ENCODE assay signal across 8 cellular contexts in the genomic region with DNA sequence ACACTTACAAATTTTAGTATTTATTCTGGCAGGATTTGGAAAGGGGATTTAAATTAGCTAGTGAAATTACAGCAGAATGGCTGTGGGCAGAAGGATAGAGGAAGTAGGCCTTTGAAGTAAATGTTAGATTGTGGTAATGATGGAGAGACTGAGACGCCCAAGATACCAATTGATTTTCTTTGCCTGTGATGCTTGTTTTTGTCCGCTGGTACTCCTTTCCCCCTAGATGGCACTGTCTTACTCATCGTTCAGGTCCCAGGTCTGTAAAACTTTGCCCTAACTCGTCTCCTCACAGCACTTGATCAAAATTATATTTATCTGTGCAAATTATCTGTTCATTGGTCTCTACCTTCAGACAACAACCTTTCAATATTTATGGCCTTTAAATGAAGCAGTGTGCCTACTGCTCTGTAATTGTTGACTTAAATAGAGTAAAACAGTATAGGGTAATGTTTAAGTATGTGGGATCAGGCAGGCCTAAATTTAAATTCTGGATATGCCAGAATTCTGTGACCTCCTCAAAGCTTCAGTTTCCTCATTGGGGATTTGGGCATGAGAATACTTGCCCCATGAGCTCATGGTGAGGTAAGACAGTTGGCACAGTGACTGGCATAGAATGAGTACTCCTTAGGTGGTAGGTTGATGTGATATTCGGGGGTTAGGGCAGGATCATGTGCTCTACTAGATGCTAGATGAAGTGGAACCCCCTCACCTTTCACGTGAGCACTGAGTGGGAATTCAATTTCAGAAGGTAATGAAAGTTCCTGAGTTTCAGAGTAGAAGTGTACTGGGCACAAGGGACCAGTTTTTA. TPM values are rescaled to one million over a fixed set of nuclear protein-coding genes. Genes with fewer than 3 reads are reported as not detected.
DNase-seq lines count a peak whose midpoint lies in the region; ATAC-seq, FAIRE-seq and TF ChIP-seq lines count a peak whose summit lies in the region.

No MANE protein-coding gene starts in this region.

- POLR2A ChIA-PET in H1 (lab: Charles Lee; ENCODE audit: partially characterized antibody): no interaction called here

- no peak for TF ChIP-seq POLR2A in H1 (IDR thresholded peaks at IDR 0.05; ENCODE audit: control extremely low read depth in 1 of 2, low read depth in 2 of 2, low read length in 2 of 2)

- 68% methylated on average over 6 of the region's 6 CpGs; no CpG with 5 or more reads in 1 of the 2 experiments for WGBS in H1 (ENCODE audit: extremely low coverage in 1 of 2, insufficient coverage in 1 of 2, insufficient read length in 1 of 2, insufficient replicate concordance in 2 of 2, low coverage in 1 of 2, low lambda C conversion rate in 2 of 2, missing lambda C conversion rate in 1 of 2), 2 experiments

- no peak overlapping the region for H2BK120ac ChIP-seq in H1 (replicated peaks; ENCODE audit: low read depth, low read length)

- no peaks in the 10 kb centered on the region for H3K23me2 ChIP-seq in H1 (ENCODE audit: low read depth, low read length)

- H3K4me2 ChIP-seq in H1 (ENCODE audit: insufficient read depth in 1 of 2, low read depth in 2 of 2, low read length in 2 of 2): no peak overlapping the region

- no peak for TF ChIP-seq EP300 in H1 (IDR thresholded peaks at IDR 0.05; ENCODE audit: borderline replicate concordance in 1 of 2, low read depth in 2 of 2, low read length in 2 of 2)

- H3K9me3 ChIP-seq in H1 (ENCODE audit: insufficient read depth in 2 of 2, low read depth in 1 of 2, low read length in 1 of 2): 0 out of 4 replicates have a peak, but pooled peaks cover 0 to 3% of the 10 kb centered on the region in 2 experiments

- peaks cover under 1 to 94% of the 10 kb centered on the region in 2 experiments; a peak in 3 of 4 replicates for H3K79me2 ChIP-seq in H1 (ENCODE audit: control insufficient read depth in 1 of 2, insufficient read depth in 2 of 2, low read length in 2 of 2)

- peaks cover 12% of the 10 kb centered on the region for H3K79me1 ChIP-seq in H1 (ENCODE audit: low read depth, low read length)

- peaks cover 4 to 14% (median 11%) of the 10 kb centered on the region in 4 experiments; a peak in 6 of 7 replicates for H3K4me1 ChIP-seq in H1 (replicated peaks in 1 of 4; ENCODE audit: control insufficient read depth in 3 of 4, insufficient read depth in 4 of 4, low read length in 3 of 4)

- no peak overlapping the region for H3K9ac ChIP-seq in H1 (replicated peaks in 1 of 4; ENCODE audit: extremely low read depth in 1 of 4, low read depth in 3 of 4, low read length in 3 of 4)

- no peak overlapping the region for H3K18ac ChIP-seq in H1 (ENCODE audit: extremely low read depth, low read length)

- ATAC-seq in GM19438 (IDR thresholded peaks at IDR 0.05; ENCODE audit: low read depth, unreplicated experiment) (peak; percentile 58), HG03354 (IDR thresholded peaks at IDR 0.05; ENCODE audit: poor library complexity, severe bottlenecking, unreplicated experiment) (peak; percentile 86), omental fat pad (ENCODE audit: low FRiP score) (no peak)

- peak; percentile 60 to 65 for TF ChIP-seq RAD21 in H1 (IDR thresholded peaks at IDR 0.05 in 1 of 2, conservative IDR thresholded peaks at IDR 0.05 in 1 of 2; ENCODE audit: low read depth in 2 of 2, low read length in 2 of 2)

- H3K14ac ChIP-seq in H1 (ENCODE audit: insufficient read length): no peak overlapping the region

- H2BK20ac ChIP-seq in H1 (ENCODE audit: low read length): no peak overlapping the region

- H2BK5ac ChIP-seq in H1 (ENCODE audit: low read depth, low read length): no peak overlapping the region

- CTCF ChIA-PET in H1 (lab: Charles Lee; ENCODE audit: partially characterized antibody): interaction anchor here (0.7 to 2.2 kb wide), 9 partner anchors 8 to 60 kb away, joined by 3 to 7 read pairs (median 5); partner anchors contain the start of gene ARL8B

- no peaks in the 10 kb centered on the region; a peak in 2 of 8 replicates for H3K36me3 ChIP-seq in H1 (ENCODE audit: control insufficient read depth in 2 of 4, insufficient read depth in 4 of 4, low read length in 3 of 4)

- H3K27me3 ChIP-seq in H1 (replicated peaks in 1 of 4; ENCODE audit: control insufficient read depth in 3 of 4, extremely low read depth in 1 of 4, insufficient read depth in 3 of 4, low read length in 3 of 4): no peaks in the 10 kb centered on the region

- H4K5ac ChIP-seq in H1 (ENCODE audit: insufficient read length, low read depth, low read length): no peak overlapping the region

- H2AK5ac ChIP-seq in H1 (ENCODE audit: low read depth, low read length): no peak overlapping the region

- H3K27ac ChIP-seq in H1 (ENCODE audit: low read depth, low read length): no peak overlapping the region

- peaks cover 0 to 6% of the 10 kb centered on the region in 2 experiments for H4K20me1 ChIP-seq in H1 (replicated peaks in 1 of 2; ENCODE audit: control insufficient read depth in 1 of 2, insufficient read depth in 2 of 2, low read length in 2 of 2)

- TF ChIP-seq CTCF in H1 (IDR thresholded peaks at IDR 0.05; ENCODE audit: control extremely low read depth in 1 of 3, insufficient read depth in 1 of 3, low read depth in 1 of 3, low read length in 3 of 3) (peak; percentile 23 to 72 (median 46)), retinal pigment epithelial cell (conservative IDR thresholded peaks at IDR 0.05; ENCODE audit: low read depth, low read length) (peak; percentile 49), omental fat pad (IDR thresholded peaks at IDR 0.05) (no peak)

- H2AFZ ChIP-seq in H1 (ENCODE audit: low read length): no peak overlapping the region

- H3K4me3 ChIP-seq in H1 (ENCODE audit: extremely low read depth in 1 of 4, insufficient read depth in 2 of 4, low read depth in 3 of 4, low read length in 4 of 4) (no peak overlapping the region), retinal pigment epithelial cell (ENCODE audit: low read length) (no peak overlapping the region)

- no peak for FAIRE-seq in H1 (lab: Jason Lieb, UNC)

- no peak overlapping the region for H2BK12ac ChIP-seq in H1 (ENCODE audit: low read depth, low read length)

- DNase-seq in EL (peak; percentile 33), SKM-1 (lab: John Stamatoyannopoulos, UW; ENCODE audit: unreplicated experiment) (peak; percentile 21), H1 (ENCODE audit: low read depth in 1 of 2, low spot score in 2 of 2) (no peak), retinal pigment epithelial cell (ENCODE audit: low read depth) (no peak), inferior parietal cortex (ENCODE audit: extremely low spot score) (no peak), omental fat pad (ENCODE audit: low spot score) (no peak)

- H3K4ac ChIP-seq in H1 (replicated peaks; ENCODE audit: insufficient read length, low read depth, low read length): no peak overlapping the region

- no peak overlapping the region for H4K91ac ChIP-seq in H1 (replicated peaks; ENCODE audit: insufficient read length, low read length)

- H2BK15ac ChIP-seq in H1 (ENCODE audit: low read length): no peak overlapping the region

- no peak overlapping the region for H4K8ac ChIP-seq in H1 (ENCODE audit: extremely low read depth, insufficient read depth, low read length)

- no peak overlapping the region for H3K56ac ChIP-seq in H1 (replicated peaks; ENCODE audit: insufficient read length, low read depth, low read length)

- H3K23ac ChIP-seq in H1 (ENCODE audit: insufficient read length): no peak overlapping the region

TF ChIP-seq in H1, 55 proteins besides CTCF, POLR2A, EP300 and RAD21 (continues in another document):
- no peak for TF ChIP-seq POLR2AphosphoS5 (IDR thresholded peaks at IDR 0.05; ENCODE audit: low read depth, low read length)
- no peak for TF ChIP-seq ZNF274 (IDR thresholded peaks at IDR 0.05; ENCODE audit: borderline replicate concordance, extremely low read depth, low read length)

RNA-seq across cellular contexts. Expression of gene ARL8B, which starts 14.7 kb away (rescaled TPM):
- 25.8 and 27.8 TPM in 2 replicates for total RNA-seq in H1 (2021; fragmentation: NEBNext Ultra II Directional; extraction: Animal tissue kit (Norgen Biotek cat#: 25700))
- polyA plus RNA-seq in H1 (2011; rRNA removed): 10.8 and 14.5 TPM in 2 replicates
- polyA plus RNA-seq in H1 (2011; cell fraction: cytosol; rRNA removed): 17.8 TPM
- polyA plus RNA-seq in H1 (2011; cell fraction: nucleus; rRNA removed): 19.4 TPM
- 12.7 to 23.0 TPM (median 15.7 TPM) in 4 replicates for polyA plus RNA-seq in H1 (2012, experiment 1 of 2)
- 3.0 TPM for polyA plus RNA-seq in H1 (2012, experiment 2 of 2)
- 30.2 TPM for polyA plus RNA-seq in H1 (2013, experiment 1 of 2)
- 44.0 TPM for polyA plus RNA-seq in H1 (2013, experiment 2 of 2)
- polyA minus RNA-seq in H1 (2011; rRNA and poly(A)+ RNA removed): 9.2 and 13.2 TPM in 2 replicates
- polyA minus RNA-seq in H1 (2011; cell fraction: cytosol; rRNA and poly(A)+ RNA removed): 13.0 TPM
- 13.9 TPM for polyA minus RNA-seq in H1 (2011; cell fraction: nucleus; rRNA and poly(A)+ RNA removed)
- 10 to 100 TPM; 44.2 to 64.8 (median 49.9) TPM for total RNA-seq in omental fat pad

RNA-seq across cellular contexts. Expression of gene EDEM1, which starts 50.7 kb away (rescaled TPM):
- 14.1 and 16.4 TPM in 2 replicates for total RNA-seq in H1 (2021; fragmentation: NEBNext Ultra II Directional; extraction: Animal tissue kit (Norgen Biotek cat#: 25700))
- polyA plus RNA-seq in H1 (2011; rRNA removed): 4.7 and 4.8 TPM in 2 replicates
- 7.2 TPM for polyA plus RNA-seq in H1 (2011; cell fraction: cytosol; rRNA removed)
- 9.5 TPM for polyA plus RNA-seq in H1 (2011; cell fraction: nucleus; rRNA removed)
- 5.8 to 9.3 TPM (median 7.1 TPM) in 4 replicates for polyA plus RNA-seq in H1 (2012, experiment 1 of 2)
- polyA plus RNA-seq in H1 (2012, experiment 2 of 2): 1.0 TPM
- 7.5 TPM for polyA plus RNA-seq in H1 (2013, experiment 1 of 2)
- polyA plus RNA-seq in H1 (2013, experiment 2 of 2): 7.5 TPM
- polyA minus RNA-seq in H1 (2011; rRNA and poly(A)+ RNA removed): 13.2 and 21.5 TPM in 2 replicates
- polyA minus RNA-seq in H1 (2011; cell fraction: cytosol; rRNA and poly(A)+ RNA removed): 8.7 TPM
- 23.2 TPM for polyA minus RNA-seq in H1 (2011; cell fraction: nucleus; rRNA and poly(A)+ RNA removed)
- total RNA-seq in omental fat pad: 10 to 100 TPM; 32.7 to 69.4 (median 49.9) TPM

Comparison
In these comparisons a context has a peak if more than half of its experiments do, and no peak if none do; other contexts are left out.
1. DNase-seq: peak in EL (single experiment) and SKM-1 (single experiment); none in H1 (0 of 2), retinal pigment epithelial cell (single experiment), inferior parietal cortex (single experiment) and omental fat pad (single experiment).
2. CTCF ChIP-seq: peak in H1 (3 of 3) and retinal pigment epithelial cell (single experiment); none in omental fat pad (0 of 3).